ENCODE assay signal across 23 cellular contexts in genomic region chr12:109781668-109782321, GRCh38. TPM values are rescaled to one million over a fixed set of nuclear protein-coding genes. Genes with fewer than 3 reads are reported as not detected.
"Had no signal": no experiment of that assay in that cellular context is flagged by ENCODE, and none has a peak within 500 bp of the region (broad histone marks: within the 10 kb centered on the region; RNA-seq: fewer than 3 reads in every experiment).

No MANE protein-coding gene starts in this region.

- H3K4me1 ChIP-seq: gastrocnemius medialis, left lung, psoas muscle, sigmoid colon, testis, tibial artery, upper lobe of left lung had no signal

- H3K9me3 ChIP-seq: gastrocnemius medialis, psoas muscle, testis had no signal

- H3K27ac Mint-ChIP-seq: naive thymus-derived CD4-positive, alpha-beta T cell; stimulated activated memory B cell treated with anti-CD40 and anti-IgM and Interleukin-4, amounts not matched to agents 10 μg/mL and 1 μg/mL and 100 μg/mL, for 72 hours had no signal

- H3K27me3 ChIP-seq: dorsolateral prefrontal cortex, gastrocnemius medialis, left lung, testis, upper lobe of left lung had no signal

- H3K4me3 ChIP-seq: dorsolateral prefrontal cortex, gastrocnemius medialis, left lung, psoas muscle, sigmoid colon, testis, tibial artery, upper lobe of left lung had no signal

- H3K36me3 Mint-ChIP-seq: stimulated activated memory B cell treated with anti-CD40 and anti-IgM and Interleukin-4, amounts not matched to agents 10 μg/mL and 1 μg/mL and 100 μg/mL, for 72 hours had no signal

- H3K27ac ChIP-seq: dorsolateral prefrontal cortex, epithelial cell of prostate, gastrocnemius medialis, left lung, psoas muscle, sigmoid colon, testis, tibial artery, upper lobe of left lung had no signal

- H3K9me3 Mint-ChIP-seq: neural crest cell had no signal

- H3K36me3 ChIP-seq: gastrocnemius medialis, left lung, sigmoid colon, upper lobe of left lung had no signal

- ATAC-seq: esophagus mucosa; gastrocnemius medialis; left cardiac atrium; left lung; naive thymus-derived CD4-positive, alpha-beta T cell; psoas muscle; right cardiac atrium; stimulated activated memory B cell treated with anti-CD40 and anti-IgM and Interleukin-4, amounts not matched to agents 10 μg/mL and 1 μg/mL and 100 μg/mL, for 72 hours had no signal

- DNase-seq: dorsolateral prefrontal cortex; effector CD4-positive, alpha-beta T cell; foreskin fibroblast; gastrocnemius medialis; head of caudate nucleus; left cardiac atrium; mesendoderm; midbrain; naive thymus-derived CD4-positive, alpha-beta T cell; psoas muscle; right cardiac atrium; sigmoid colon; stimulated activated CD4-positive, alpha-beta T cell treated with anti-CD3 and anti-CD28 coated beads, Interleukin-4, amount 100 ng/mL, for 4 hours; stimulated activated naive CD8-positive, alpha-beta T cell treated with anti-CD3 and anti-CD28 coated beads, Interleukin-15, Interleukin-2, amounts not matched to agents 100 U/mL and 50 U/mL, for 24 hours; substantia nigra; testis had no signal

- H3K4me3 Mint-ChIP-seq: naive thymus-derived CD4-positive, alpha-beta T cell; neural crest cell; stimulated activated memory B cell treated with anti-CD40 and anti-IgM and Interleukin-4, amounts not matched to agents 10 μg/mL and 1 μg/mL and 100 μg/mL, for 72 hours had no signal

RNA-seq across cellular contexts. Expression of gene TRPV4, which starts 51.4 kb away (rescaled TPM):
- polyA plus RNA-seq: naive thymus-derived CD4-positive, alpha-beta T cell had no signal
